In the genomic region with DNA sequence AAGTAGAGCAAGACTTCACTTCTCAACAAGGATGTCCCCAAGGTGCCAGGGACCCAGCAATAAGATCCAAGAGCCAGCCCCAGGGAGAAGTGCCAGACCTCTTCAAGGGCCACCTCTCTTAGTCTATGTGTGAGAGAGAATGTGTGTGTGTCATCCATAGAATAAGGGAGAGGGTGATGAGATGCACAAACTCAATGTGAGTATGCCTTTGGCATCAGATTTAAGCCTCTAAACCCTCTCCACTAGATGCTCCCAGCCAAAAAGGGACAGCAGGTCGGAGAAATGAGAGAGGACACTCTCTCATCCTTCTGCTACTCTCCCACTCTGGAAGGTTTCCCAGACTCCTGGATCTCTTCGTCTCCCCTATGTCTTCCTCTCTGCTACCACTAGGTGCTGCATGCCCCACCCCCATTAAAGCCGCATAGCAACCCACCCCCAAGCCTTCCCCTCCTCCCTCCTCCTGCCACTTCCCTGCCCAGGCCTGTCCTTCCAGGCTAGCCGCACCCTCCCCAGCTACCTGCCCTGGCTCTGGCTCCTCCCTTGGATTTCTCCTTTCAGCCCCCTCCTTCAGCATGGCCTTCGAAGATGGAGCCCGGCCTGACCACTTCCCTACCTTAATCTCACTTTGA, we compare ENCODE assay signal across 9 cellular contexts. TPM values are rescaled to one million over a fixed set of nuclear protein-coding genes. Genes with fewer than 3 reads are reported as not detected.
A peak's percentile ranks its signal among the peaks of the same experiment; 100 is the strongest.
DNase-seq lines count a peak whose midpoint lies in the region; ATAC-seq, FAIRE-seq and TF ChIP-seq lines count a peak whose summit lies in the region.
"Had no signal": no experiment of that assay in that cellular context is flagged by ENCODE, and none has a peak within 500 bp of the region (broad histone marks: within the 10 kb centered on the region; RNA-seq: fewer than 3 reads in every experiment).

No MANE protein-coding gene starts in this region.

- CTCF ChIA-PET in AG04449 (lab: Yijun Ruan, JAX), result interaction anchor here (1.0 to 2.2 kb wide), 5 partner anchors 11 to 53 kb away, joined by 3 to 15 read pairs (median 3); no protein-coding TSS in a partner anchor
- CTCF ChIA-PET in HEK293 (lab: Yijun Ruan, JAX), result interaction anchor here (0.6 to 1.3 kb wide), 4 partner anchors 9 to 62 kb away, joined by 3 read pairs; no protein-coding TSS in a partner anchor
- CTCF ChIA-PET in K562 (lab: Yijun Ruan, JAX; ENCODE audit: low intra/inter-chr PET ratio), result interaction anchor here (1.1 kb wide), 1 partner anchor 11 kb away, joined by 3 read pairs; no protein-coding TSS in a partner anchor

- H3K27ac Mint-ChIP-seq in memory B cell, result peak overlapping the region; percentile 21

- ATAC-seq in K562, result no peak
- no peak for ATAC-seq in memory B cell (ENCODE audit: low read depth)
- ATAC-seq in HG02870 (IDR thresholded peaks at IDR 0.05; ENCODE audit: unreplicated experiment), result no peak
- no peak for ATAC-seq in GM19023 (IDR thresholded peaks at IDR 0.05; ENCODE audit: unreplicated experiment)

- no peaks in the 10 kb centered on the region for H3K9me3 ChIP-seq in HEK293 (ENCODE audit: control insufficient read depth, insufficient read depth, low read depth, low read length)
- no peaks in the 10 kb centered on the region for H3K9me3 ChIP-seq in K562 (replicated peaks; ENCODE audit: control insufficient read depth, insufficient read depth, low read depth, low read length)

- POLR2A ChIA-PET in AG04449 (lab: Yijun Ruan, JAX) (no interaction called here), HEK293 (lab: Yijun Ruan, JAX) (interaction anchor here (0.6 to 1.0 kb wide), 3 partner anchors 10 to 901 kb away, joined by 3 to 5 read pairs (median 4); no protein-coding TSS in a partner anchor), K562 (lab: Yijun Ruan, JAX) (no interaction called here)

- H3K4me1 ChIP-seq in HEK293 (ENCODE audit: control insufficient read depth, insufficient read depth, low read length) (peaks cover 4% of the 10 kb centered on the region), K562 (replicated peaks in 1 of 2; ENCODE audit: control insufficient read depth in 2 of 2, insufficient read depth in 2 of 2, low read length in 2 of 2) (peaks cover 33 to 57% of the 10 kb centered on the region in 2 experiments)

- no peak overlapping the region for H3K4me3 Mint-ChIP-seq in memory B cell

- in situ Hi-C loops in K562 (cut with MboI), result no loop called here

- 37% methylated on average over 5 of the region's 6 CpGs for whole genome bisulfite sequencing in K562 (ENCODE audit: insufficient coverage, low coverage, missing lambda C conversion rate)

- intact Hi-C loops in K562 (cut with micrococcal nuclease), result no loop called here

- H3K36me3 Mint-ChIP-seq in memory B cell, result no peaks in the 10 kb centered on the region

- TF ChIP-seq RAD21 in K562 (CRISPR knock-in tag; conservative IDR thresholded peaks at IDR 0.05 in 1 of 2, IDR thresholded peaks at IDR 0.05 in 1 of 2), result no peak

- no peak for TF ChIP-seq EP300 in K562 (IDR thresholded peaks at IDR 0.05; ENCODE audit: low read length)

- H3K36me3 ChIP-seq in HEK293 (ENCODE audit: control insufficient read depth in 2 of 2, insufficient read depth in 1 of 2, low read length in 2 of 2) (no peaks in the 10 kb centered on the region), K562 (ENCODE audit: control insufficient read depth, insufficient read depth, low read length) (no peaks in the 10 kb centered on the region)

- H3K4me3 ChIP-seq in AG04449 (ENCODE audit: low read depth, low read length), result no peak overlapping the region
- H3K4me3 ChIP-seq in HEK293 (ENCODE audit: low read depth, low read length), result no peak overlapping the region
- H3K4me3 ChIP-seq in K562, result no peak overlapping the region

- no peaks in the 10 kb centered on the region for H3K9me3 Mint-ChIP-seq in memory B cell

- no peak overlapping the region for H3K4me2 ChIP-seq in K562 (ENCODE audit: insufficient read depth, low read length)

- peak overlapping the region in 1 of 2 experiments; percentile 81; a peak in 2 of 4 replicates for H3K9ac ChIP-seq in K562 (ENCODE audit: insufficient read depth in 1 of 2, low read depth in 2 of 2, low read length in 2 of 2)

- H2AFZ ChIP-seq in K562 (ENCODE audit: low read depth, low read length), result peak overlapping the region; percentile 34

- no peak for TF ChIP-seq POLR2A in K562 (conservative IDR thresholded peaks at IDR 0.05)

- BruUV-seq in K562 (replicated peaks; lab: Mats Ljungman, UMichigan), result no TSS peak

- H3K27ac ChIP-seq in HEK293 (ENCODE audit: extremely low read depth, low read depth, low read length), result no peak overlapping the region
- H3K27ac ChIP-seq in K562 (ENCODE audit: extremely low read depth, low read depth, low read length), result no peak overlapping the region

- peaks cover 4% of the 10 kb centered on the region; the same call in 2 of the 3 replicates for H3K79me2 ChIP-seq in K562 (ENCODE audit: control insufficient read depth, insufficient read depth, low read length)

- H3K27me3 Mint-ChIP-seq in memory B cell, result no peaks in the 10 kb centered on the region

- no peaks in the 10 kb centered on the region; the same call in 1 of the 2 replicates for H4K20me1 ChIP-seq in K562 (replicated peaks; ENCODE audit: control insufficient read depth, insufficient read depth, low read length)

- peaks cover 11% of the 10 kb centered on the region for H3K4me1 Mint-ChIP-seq in memory B cell

- TF ChIP-seq CTCF in AG04449 (IDR thresholded peaks at IDR 0.05; ENCODE audit: insufficient read depth, low read length, missing control alignments) (peak; percentile 22), HEK293 (tag by site-specific recombination; IDR thresholded peaks at IDR 0.05) (peak; percentile 27; the same call in 1 of the 2 replicates), K562 (IDR thresholded peaks at IDR 0.05 in 2 of 3, conservative IDR thresholded peaks at IDR 0.05 in 1 of 3; ENCODE audit: insufficient read depth in 2 of 3, low read depth in 1 of 3, low read length in 3 of 3) (peak; percentile 18 to 35 (median 26); a peak in 3 of 6 replicates)

- no peak for FAIRE-seq in K562 (lab: Jason Lieb, UNC)

- no peaks in the 10 kb centered on the region for H3K9me1 ChIP-seq in K562 (ENCODE audit: control insufficient read depth, insufficient read depth, low read length)

- no peaks in the 10 kb centered on the region for H3K27me3 ChIP-seq in K562 (ENCODE audit: control insufficient read depth in 2 of 2, insufficient read depth in 2 of 2, low read length in 2 of 2)

- no peak for DNase-seq in AG04449 (ENCODE audit: low read depth, low spot score)
- DNase-seq in K562 (ENCODE audit: extremely low read depth in 1 of 4, low spot score in 3 of 4), result peak; percentile 49 to 75 (median 61)
- DNase-seq in memory B cell (ENCODE audit: low spot score in 2 of 2), result no peak
- no peak for DNase-seq in stimulated activated CD8-positive, alpha-beta memory T cell treated with anti-CD3 and anti-CD28 coated beads, Interleukin-4, amount 100 ng/mL, for 48 hours
- DNase-seq in SKM-1 (lab: John Stamatoyannopoulos, UW; ENCODE audit: unreplicated experiment), result no peak

RNA-seq across cellular contexts. Expression of a gene that starts 7.6 kb away (rescaled TPM):
- total RNA-seq in K562 (2011; cell fraction: chromatin; rRNA removed; ENCODE audit: low replicate concordance), result 6.1 and 17.7 TPM in 2 replicates
- total RNA-seq in K562 (2011; cell fraction: nucleolus; rRNA removed), result 8.7 and 10.3 TPM in 2 replicates
- total RNA-seq in K562 (2011; cell fraction: nucleoplasm; rRNA removed), result 5.0 and 7.3 TPM in 2 replicates
- 1.9 and 3.3 TPM in 2 replicates for total RNA-seq in K562 (2014; rRNA removed)
- total RNA-seq in K562 (2014; rRNA removed; fragmentation: Illumina TruSeq; extraction: Trizol), result 1.8 and 3.1 TPM in 2 replicates
- 3.8 and 4.7 TPM in 2 replicates for total RNA-seq in K562 (2015; rRNA removed; fragmentation: Illumina TruSeq; extraction: Trizol)
- 7.6 and 9.4 TPM in 2 replicates for total RNA-seq in K562 (2021)
- 4.1 and 4.7 TPM in 2 replicates for polyA plus RNA-seq in K562 (2011; rRNA removed)
- polyA plus RNA-seq in K562 (2011; cell fraction: cytosol; rRNA removed), result 4.7 and 7.6 TPM in 2 replicates
- polyA plus RNA-seq in K562 (2011; cell fraction: nucleus; rRNA removed), result 10.9 and 15.3 TPM in 2 replicates
- polyA plus RNA-seq in K562 (2012), result 3.6 and 5.4 TPM in 2 replicates
- polyA plus RNA-seq in K562 (2014; fragmentation: Illumina TruSeq; extraction: Trizol), result 6.0 and 7.8 TPM in 2 replicates
- polyA plus RNA-seq in K562 (2014; fragmentation: Nextera tagmentation; extraction: Ambion mirVana), result under 1 TPM; 0.18 to 0.36 TPM
- 4.9 and 6.5 TPM in 2 replicates for polyA plus RNA-seq in K562 (2014; rRNA removed)
- polyA minus RNA-seq in K562 (2011; rRNA and poly(A)+ RNA removed), result 4.7 and 5.7 TPM in 2 replicates
- 5.7 and 9.6 TPM in 2 replicates for polyA minus RNA-seq in K562 (2011; cell fraction: cytosol; rRNA and poly(A)+ RNA removed)
- polyA minus RNA-seq in K562 (2011; cell fraction: nucleus; rRNA and poly(A)+ RNA removed), result 3.6 and 7.6 TPM in 2 replicates

RNA-seq across cellular contexts. Expression of a gene that starts 17.3 kb away (rescaled TPM):
- total RNA-seq in K562 (2011; cell fraction: chromatin; rRNA removed; ENCODE audit: low replicate concordance), result 1.7 and 4.1 TPM in 2 replicates
- total RNA-seq in K562 (2011; cell fraction: nucleolus; rRNA removed), result 3.6 and 8.2 TPM in 2 replicates
- total RNA-seq in K562 (2011; cell fraction: nucleoplasm; rRNA removed), result 2.3 and 2.7 TPM in 2 replicates
- total RNA-seq in K562 (2014; rRNA removed) (1.3 and 1.9 TPM in 2 replicates), K562 (2014; rRNA removed; fragmentation: Illumina TruSeq; extraction: Trizol) (0.41 and 0.55 TPM in 2 replicates), K562 (2015; rRNA removed; fragmentation: Illumina TruSeq; extraction: Trizol) (0.54 and 0.64 TPM in 2 replicates), K562 (2021) (2.0 and 3.5 TPM in 2 replicates)
- polyA plus RNA-seq in K562 (2011; rRNA removed) (0.98 and 1.5 TPM in 2 replicates), K562 (2014; fragmentation: Illumina TruSeq; extraction: Trizol) (0.57 and 0.67 TPM in 2 replicates), K562 (2014; fragmentation: Nextera tagmentation; extraction: Ambion mirVana) (under 1 TPM; 0.06 to 0.10 TPM), K562 (2014; rRNA removed) (1.2 and 1.9 TPM in 2 replicates)
- 1.2 and 2.2 TPM in 2 replicates for polyA plus RNA-seq in K562 (2011; cell fraction: cytosol; rRNA removed)
- polyA plus RNA-seq in K562 (2011; cell fraction: nucleus; rRNA removed), result 3.1 and 4.5 TPM in 2 replicates
- 0.82 and 1.4 TPM in 2 replicates for polyA plus RNA-seq in K562 (2012)
- polyA minus RNA-seq in K562 (2011; rRNA and poly(A)+ RNA removed), result 1.2 and 1.3 TPM in 2 replicates
- 0.95 and 2.7 TPM in 2 replicates for polyA minus RNA-seq in K562 (2011; cell fraction: cytosol; rRNA and poly(A)+ RNA removed)
- 0.89 and 1.2 TPM in 2 replicates for polyA minus RNA-seq in K562 (2011; cell fraction: nucleus; rRNA and poly(A)+ RNA removed)
- total RNA-seq: glomerular endothelial cell had no signal

RNA-seq across cellular contexts. Expression of a gene that starts 43.7 kb away (rescaled TPM):
- 97.5 and 106 TPM in 2 replicates for total RNA-seq in K562 (2011; cell fraction: chromatin; rRNA removed; ENCODE audit: low replicate concordance)
- total RNA-seq in K562 (2011; cell fraction: nucleolus; rRNA removed), result 53.5 and 54.7 TPM in 2 replicates
- total RNA-seq in K562 (2011; cell fraction: nucleoplasm; rRNA removed), result 60.6 and 65.8 TPM in 2 replicates
- total RNA-seq in K562 (2014; rRNA removed) (8.1 and 8.5 TPM in 2 replicates), K562 (2014; rRNA removed; fragmentation: Illumina TruSeq; extraction: Trizol) (5.7 and 8.1 TPM in 2 replicates), K562 (2015; rRNA removed; fragmentation: Illumina TruSeq; extraction: Trizol) (6.7 and 7.0 TPM in 2 replicates), K562 (2021) (10.3 and 10.9 TPM in 2 replicates)
- polyA plus RNA-seq in K562 (2011; rRNA removed) (19.6 and 26.6 TPM in 2 replicates), K562 (2014; fragmentation: Illumina TruSeq; extraction: Trizol) (11.1 and 16.8 TPM in 2 replicates), K562 (2014; fragmentation: Nextera tagmentation; extraction: Ambion mirVana) (1 to 10 TPM; 1.8 to 2.4 TPM), K562 (2014; rRNA removed) (17.1 TPM in 2 replicates)
- 5.5 and 11.5 TPM in 2 replicates for polyA plus RNA-seq in K562 (2011; cell fraction: cytosol; rRNA removed)
- 109 and 129 TPM in 2 replicates for polyA plus RNA-seq in K562 (2011; cell fraction: nucleus; rRNA removed)
- 7.6 and 29.6 TPM in 2 replicates for polyA plus RNA-seq in K562 (2012)
- 6.1 and 7.9 TPM in 2 replicates for polyA minus RNA-seq in K562 (2011; rRNA and poly(A)+ RNA removed)
- 6.1 TPM in 1 of 2 replicates, not detected in the other for polyA minus RNA-seq in K562 (2011; cell fraction: cytosol; rRNA and poly(A)+ RNA removed)
- 14.8 and 19.5 TPM in 2 replicates for polyA minus RNA-seq in K562 (2011; cell fraction: nucleus; rRNA and poly(A)+ RNA removed)

RNA-seq across cellular contexts. Expression of a gene that starts 43.7 kb away (rescaled TPM):
- 92.5 and 189 TPM in 2 replicates for total RNA-seq in K562 (2011; cell fraction: chromatin; rRNA removed; ENCODE audit: low replicate concordance)
- total RNA-seq in K562 (2011; cell fraction: nucleolus; rRNA removed), result 92.7 and 104 TPM in 2 replicates
- 92.8 and 98.3 TPM in 2 replicates for total RNA-seq in K562 (2011; cell fraction: nucleoplasm; rRNA removed)
- total RNA-seq in K562 (2014; rRNA removed), result 18.7 and 22.9 TPM in 2 replicates
- 8.8 and 10.3 TPM in 2 replicates for total RNA-seq in K562 (2014; rRNA removed; fragmentation: Illumina TruSeq; extraction: Trizol)
- total RNA-seq in K562 (2015; rRNA removed; fragmentation: Illumina TruSeq; extraction: Trizol), result 18.8 and 19.0 TPM in 2 replicates
- 47.9 and 55.0 TPM in 2 replicates for total RNA-seq in K562 (2021)
- 17.3 and 26.6 TPM in 2 replicates for polyA plus RNA-seq in K562 (2011; rRNA removed)
- polyA plus RNA-seq in K562 (2011; cell fraction: cytosol; rRNA removed), result 15.8 and 25.6 TPM in 2 replicates
- polyA plus RNA-seq in K562 (2011; cell fraction: nucleus; rRNA removed), result 88.4 and 110 TPM in 2 replicates
- polyA plus RNA-seq in K562 (2012), result 20.9 and 21.3 TPM in 2 replicates
- polyA plus RNA-seq in K562 (2014; fragmentation: Illumina TruSeq; extraction: Trizol), result 29.0 and 29.5 TPM in 2 replicates
- polyA plus RNA-seq in K562 (2014; fragmentation: Nextera tagmentation; extraction: Ambion mirVana), result 1 to 10 TPM; 1.2 to 1.6 TPM
- polyA plus RNA-seq in K562 (2014; rRNA removed), result 19.4 and 23.9 TPM in 2 replicates
- polyA minus RNA-seq in K562 (2011; rRNA and poly(A)+ RNA removed), result 26.7 and 29.4 TPM in 2 replicates
- 16.5 and 18.8 TPM in 2 replicates for polyA minus RNA-seq in K562 (2011; cell fraction: cytosol; rRNA and poly(A)+ RNA removed)
- polyA minus RNA-seq in K562 (2011; cell fraction: nucleus; rRNA and poly(A)+ RNA removed), result 32.0 and 40.3 TPM in 2 replicates

RNA-seq across cellular contexts. Expression of a gene that starts 43.9 kb away (rescaled TPM):
- total RNA-seq in K562 (2011; cell fraction: chromatin; rRNA removed; ENCODE audit: low replicate concordance), result 77.6 and 121 TPM in 2 replicates
- total RNA-seq in K562 (2011; cell fraction: nucleolus; rRNA removed), result 62.2 and 65.9 TPM in 2 replicates
- total RNA-seq in K562 (2011; cell fraction: nucleoplasm; rRNA removed), result 76.6 and 88.8 TPM in 2 replicates
- 15.1 and 16.1 TPM in 2 replicates for total RNA-seq in K562 (2014; rRNA removed)
- total RNA-seq in K562 (2014; rRNA removed; fragmentation: Illumina TruSeq; extraction: Trizol), result 18.6 and 19.9 TPM in 2 replicates
- total RNA-seq in K562 (2015; rRNA removed; fragmentation: Illumina TruSeq; extraction: Trizol), result 13.3 and 13.6 TPM in 2 replicates
- 39.6 and 46.4 TPM in 2 replicates for total RNA-seq in K562 (2021)
- 33.1 and 34.9 TPM in 2 replicates for polyA plus RNA-seq in K562 (2011; rRNA removed)
- 9.6 and 17.0 TPM in 2 replicates for polyA plus RNA-seq in K562 (2011; cell fraction: cytosol; rRNA removed)
- polyA plus RNA-seq in K562 (2011; cell fraction: nucleus; rRNA removed), result 89.9 and 103 TPM in 2 replicates
- polyA plus RNA-seq in K562 (2012), result 12.8 and 21.6 TPM in 2 replicates
- 19.2 and 21.0 TPM in 2 replicates for polyA plus RNA-seq in K562 (2014; fragmentation: Illumina TruSeq; extraction: Trizol)
- 1 to 10 TPM in 1 of 2 experiments, under 1 TPM in 1; 0.57 to 1.4 TPM for polyA plus RNA-seq in K562 (2014; fragmentation: Nextera tagmentation; extraction: Ambion mirVana)
- polyA plus RNA-seq in K562 (2014; rRNA removed), result 20.6 and 22.1 TPM in 2 replicates
- 32.3 and 37.3 TPM in 2 replicates for polyA minus RNA-seq in K562 (2011; rRNA and poly(A)+ RNA removed)
- polyA minus RNA-seq in K562 (2011; cell fraction: cytosol; rRNA and poly(A)+ RNA removed), result 8.2 and 9.2 TPM in 2 replicates
- polyA minus RNA-seq in K562 (2011; cell fraction: nucleus; rRNA and poly(A)+ RNA removed), result 45.2 and 63.6 TPM in 2 replicates

Comparison
In these comparisons a context has a peak if more than half of its experiments do, and no peak if none do; other contexts are left out.
1. DNase-seq: peak in K562 (4 of 4); none in AG04449 (single experiment), memory B cell (0 of 2), stimulated activated CD8-positive, alpha-beta memory T cell treated with anti-CD3 and anti-CD28 coated beads, Interleukin-4, amount 100 ng/mL, for 48 hours (single experiment) and SKM-1 (single experiment).
2. Peak in every context shown above with its lines, with median percentiles within 50 percentile points of each other: CTCF ChIP-seq.